ENCODE assay signal across 10 cellular contexts in genomic region chr20:32050851-32051556, GRCh38. TPM values are rescaled to one million over a fixed set of nuclear protein-coding genes. Genes with fewer than 3 reads are reported as not detected.
DNase-seq lines count a peak whose midpoint lies in the region; ATAC-seq, FAIRE-seq and TF ChIP-seq lines count a peak whose summit lies in the region.
"Had no signal": no experiment of that assay in that cellular context is flagged by ENCODE, and none has a peak within 500 bp of the region (broad histone marks: within the 10 kb centered on the region; RNA-seq: fewer than 3 reads in every experiment).

No MANE protein-coding gene starts in this region.

- peaks cover 12% of the 10 kb centered on the region; the same call in 2 of the 3 replicates for H3K9me3 Mint-ChIP-seq in GM23338

- H3K27ac Mint-ChIP-seq in GM23338 (no peak overlapping the region), T-helper 17 cell (peak overlapping the region; percentile 73)

- 32% methylated on average over 17 of the region's 17 CpGs for WGBS in hepatocyte (ENCODE audit: low lambda C conversion rate, missing lambda C conversion rate)

- H3K9me3 ChIP-seq in T-helper 17 cell (ENCODE audit: control insufficient read depth, low read length, poor library complexity, severe bottlenecking), result no peaks in the 10 kb centered on the region
- no peaks in the 10 kb centered on the region for H3K9me3 ChIP-seq in hepatocyte (ENCODE audit: low read depth)

- H3K4me2 ChIP-seq in GM23338, result peak overlapping the region; percentile 98
- H3K4me2 ChIP-seq in hepatocyte, result no peak overlapping the region

- H3K27me3 ChIP-seq in GM23338 (ENCODE audit: insufficient read depth), result peaks cover 58% of the 10 kb centered on the region
- peaks cover 72% of the 10 kb centered on the region for H3K27me3 ChIP-seq in hepatocyte

- H3K4me3 Mint-ChIP-seq in GM23338, result peak overlapping the region; percentile 84
- H3K4me3 Mint-ChIP-seq in T-helper 17 cell, result peak overlapping the region; percentile 82

- H3F3A ChIP-seq in GM23338 (replicated peaks; ENCODE audit: low read depth), result 0 out of 2 replicates have a peak, but pooled peaks cover 10% of the 10 kb centered on the region

- H3K4me3 ChIP-seq in GM23338, result peak overlapping the region; percentile 83
- no peak overlapping the region for H3K4me3 ChIP-seq in hepatocyte

- H3K27ac ChIP-seq in GM23338 (ENCODE audit: low read depth) (no peak overlapping the region), hepatocyte (no peak overlapping the region)

- DNase-seq in GM23338 (ENCODE audit: low spot score) (peak; percentile 79), T-helper 17 cell (no peak), hepatocyte (ENCODE audit: low spot score) (no peak), sciatic nerve (ENCODE audit: low spot score) (peak; percentile 72), HTR-8/SVneo (ENCODE audit: insufficient read length, low spot score) (no peak), cerebellar nuclear complex (lab: John Stamatoyannopoulos, UW) (no peak)
- no peak for DNase-seq in activated CD4-positive, alpha-beta T cell treated with anti-CD3 and anti-CD28 coated beads for 48 hours
- DNase-seq: activated CD4-positive, alpha-beta T cell treated with anti-CD3 and anti-CD28 coated beads for 1 hour; NCI-H1417 treated with DMSO at 0.1 percent for 48 hours had no signal

- intact Hi-C loops in sciatic nerve (cut with DNase I), result no loop called here

- FAIRE-seq in HTR-8/SVneo (lab: Jason Lieb, UNC), result no peak

- H3K79me2 ChIP-seq in GM23338 (replicated peaks; ENCODE audit: insufficient read depth) (no peaks in the 10 kb centered on the region), hepatocyte (no peaks in the 10 kb centered on the region)

- H3K4me1 Mint-ChIP-seq in GM23338, result peaks cover 17% of the 10 kb centered on the region; the same call in 2 of the 3 replicates
- peaks cover 13% of the 10 kb centered on the region for H3K4me1 Mint-ChIP-seq in T-helper 17 cell

- TF ChIP-seq CTCF in GM23338 (conservative IDR thresholded peaks at IDR 0.05; ENCODE audit: low read depth in 2 of 2), result peak; percentile 11 to 38; a peak in 3 of 4 replicates
- TF ChIP-seq CTCF in hepatocyte (IDR thresholded peaks at IDR 0.05; ENCODE audit: poor library complexity), result no peak

- H3K36me3 ChIP-seq in GM23338 (ENCODE audit: insufficient read depth) (no peaks in the 10 kb centered on the region), hepatocyte (replicated peaks; ENCODE audit: insufficient read depth, low read depth) (no peaks in the 10 kb centered on the region)

- H3K36me3 Mint-ChIP-seq in GM23338 (ENCODE audit: low read depth) (no peaks in the 10 kb centered on the region; the same call in 2 of the 3 replicates), T-helper 17 cell (ENCODE audit: low read depth) (peaks cover 14% of the 10 kb centered on the region)

- H3K9me2 ChIP-seq in GM23338 (ENCODE audit: insufficient read depth) (no peaks in the 10 kb centered on the region), hepatocyte (replicated peaks; ENCODE audit: insufficient read depth) (no peaks in the 10 kb centered on the region)

- H3K27me3 Mint-ChIP-seq in GM23338 (ENCODE audit: insufficient read depth, low read depth, poor library complexity) (peaks cover 37% of the 10 kb centered on the region), T-helper 17 cell (peaks cover 70% of the 10 kb centered on the region)

- ATAC-seq in GM23338, result peak; percentile 52
- peak; percentile 35 for ATAC-seq in T-helper 17 cell
- ATAC-seq in sciatic nerve, result peak; percentile 81
- no peak for ATAC-seq in GM19467 (IDR thresholded peaks at IDR 0.05; ENCODE audit: unreplicated experiment)

- H3K4me1 ChIP-seq in GM23338 (ENCODE audit: insufficient read depth) (peaks cover 18% of the 10 kb centered on the region), hepatocyte (ENCODE audit: insufficient read depth) (peaks cover 4% of the 10 kb centered on the region)

- peak overlapping the region; percentile 99 for H2AFZ ChIP-seq in GM23338
- peak overlapping the region; percentile 75 for H2AFZ ChIP-seq in hepatocyte

- H4K20me1 ChIP-seq in GM23338 (replicated peaks; ENCODE audit: insufficient read depth) (peaks cover 3% of the 10 kb centered on the region; the same call in 1 of the 2 replicates), hepatocyte (ENCODE audit: insufficient read depth, poor library complexity, severe bottlenecking) (no peaks in the 10 kb centered on the region)

TF ChIP-seq in GM23338, 12 proteins besides CTCF, POLR2A, EP300 and RAD21:
- TF ChIP-seq EZH2 (IDR thresholded peaks at IDR 0.05; ENCODE audit: low read depth, unreplicated experiment), result peak; percentile 34
- TF ChIP-seq, protein P1, sequence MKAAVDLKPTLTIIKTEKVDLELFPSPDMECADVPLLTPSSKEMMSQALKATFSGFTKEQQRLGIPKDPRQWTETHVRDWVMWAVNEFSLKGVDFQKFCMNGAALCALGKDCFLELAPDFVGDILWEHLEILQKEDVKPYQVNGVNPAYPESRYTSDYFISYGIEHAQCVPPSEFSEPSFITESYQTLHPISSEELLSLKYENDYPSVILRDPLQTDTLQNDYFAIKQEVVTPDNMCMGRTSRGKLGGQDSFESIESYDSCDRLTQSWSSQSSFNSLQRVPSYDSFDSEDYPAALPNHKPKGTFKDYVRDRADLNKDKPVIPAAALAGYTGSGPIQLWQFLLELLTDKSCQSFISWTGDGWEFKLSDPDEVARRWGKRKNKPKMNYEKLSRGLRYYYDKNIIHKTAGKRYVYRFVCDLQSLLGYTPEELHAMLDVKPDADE (IDR thresholded peaks at IDR 0.05), result no peak

RNA-seq across cellular contexts. Expression of gene HCK, which starts 1.0 kb away (rescaled TPM):
- 0.97 and 1.2 TPM in 2 replicates for total RNA-seq in GM23338 (2014; rRNA removed; shearing (Covaris generic))
- polyA plus RNA-seq in GM23338 (2016; fragmentation: Nextera tagmentation; extraction: Ambion mirVana), result 0.43 TPM in 1 of 2 replicates, not detected in the other
- 1 to 10 TPM; 1.3 to 7.5 TPM for total RNA-seq in T-helper 17 cell
- 0.44 and 2.2 TPM in 2 replicates for total RNA-seq in hepatocyte
- 0.54 and 0.90 TPM in 2 replicates for polyA plus RNA-seq in hepatocyte
- total RNA-seq in sciatic nerve, result 24.0 TPM

RNA-seq across cellular contexts. Expression of gene CCM2L, which starts 40.8 kb away (rescaled TPM):
- total RNA-seq in GM23338 (2014; rRNA removed; shearing (Covaris generic)), result 9.6 and 13.3 TPM in 2 replicates
- polyA plus RNA-seq in GM23338 (2016; fragmentation: Nextera tagmentation; extraction: Ambion mirVana) (4.9 and 6.4 TPM in 2 replicates), hepatocyte (0.56 and 1.0 TPM in 2 replicates)
- total RNA-seq in T-helper 17 cell (not detected), hepatocyte (0.77 and 0.80 TPM in 2 replicates), sciatic nerve (11.7 TPM)

RNA-seq across cellular contexts. Expression of gene TM9SF4, which starts 58.5 kb away (rescaled TPM):
- 47.5 and 52.6 TPM in 2 replicates for total RNA-seq in GM23338 (2014; rRNA removed; shearing (Covaris generic))
- polyA plus RNA-seq in GM23338 (2016; fragmentation: Nextera tagmentation; extraction: Ambion mirVana) (20.3 and 20.4 TPM in 2 replicates), hepatocyte (86.4 and 87.3 TPM in 2 replicates)
- total RNA-seq in T-helper 17 cell (10 to 100 TPM; 41.2 to 42.4 TPM), hepatocyte (65.3 and 72.3 TPM in 2 replicates), sciatic nerve (42.9 TPM)

Comparison
In these comparisons a context has a peak if more than half of its experiments do, and no peak if none do; other contexts are left out.
1. DNase-seq: peak in GM23338 (single experiment) and sciatic nerve (single experiment); none in T-helper 17 cell (0 of 3), hepatocyte (single experiment), activated CD4-positive, alpha-beta T cell treated with anti-CD3 and anti-CD28 coated beads for 48 hours (single experiment), HTR-8/SVneo (single experiment) and cerebellar nuclear complex (0 of 2).